Comparison of ENCODE assay signal across 22 cellular contexts in the genomic region with DNA sequence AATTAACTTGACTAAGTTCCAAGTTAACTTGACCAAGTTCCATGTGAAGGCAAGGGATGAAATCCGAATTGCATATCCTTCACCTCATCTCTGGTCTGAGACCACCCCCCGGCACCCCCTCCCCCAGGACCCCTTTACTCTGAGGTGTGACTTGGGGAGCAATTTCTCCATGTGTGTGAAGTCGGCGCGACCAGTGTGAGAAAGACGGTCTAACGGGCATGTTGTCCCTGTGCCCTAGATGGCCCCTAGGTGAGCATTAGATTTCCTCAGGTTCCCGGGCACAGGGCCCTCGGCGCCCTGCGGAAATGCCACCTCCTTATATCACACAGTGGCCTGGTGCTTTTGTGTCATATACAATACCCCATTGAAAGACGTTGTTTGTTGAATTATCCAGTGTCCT.
DNase-seq lines count a peak whose midpoint lies in the region; ATAC-seq and TF ChIP-seq lines count a peak whose summit lies in the region.
"Had no signal": no experiment of that assay in that cellular context is flagged by ENCODE, and none has a peak within 500 bp of the region (broad histone marks: within the 10 kb centered on the region; RNA-seq: fewer than 3 reads in every experiment).

No MANE protein-coding gene starts in this region.

- peak overlapping the region; percentile 60; the same call in 1 of the 2 replicates for H3K4me2 ChIP-seq in OCI-LY3 (ENCODE audit: low read length)
- no peak overlapping the region for H3K4me2 ChIP-seq in mesenchymal stem cell (ENCODE audit: low read length, poor library complexity, severe bottlenecking)

- no peak overlapping the region for H4K91ac ChIP-seq in mesenchymal stem cell (ENCODE audit: low read length)

- H2AFZ ChIP-seq in OCI-LY3 (ENCODE audit: low read depth, low read length) (no peak overlapping the region), mesenchymal stem cell (ENCODE audit: low read depth, low read length) (no peak overlapping the region)

- H3K27me3 ChIP-seq in left ventricle myocardium inferior (ENCODE audit: low read depth), result no peaks in the 10 kb centered on the region
- no peaks in the 10 kb centered on the region for H3K27me3 ChIP-seq in OCI-LY3 (ENCODE audit: low read depth, low read length)
- H3K27me3 ChIP-seq in mesenchymal stem cell (ENCODE audit: control insufficient read depth in 1 of 2, insufficient read depth in 1 of 2, low read length in 2 of 2), result no peaks in the 10 kb centered on the region
- no peaks in the 10 kb centered on the region for H3K27me3 ChIP-seq in subcutaneous abdominal adipose tissue (ENCODE audit: control insufficient read depth in 5 of 5, insufficient read depth in 4 of 5, low read length in 5 of 5)
- H3K27me3 ChIP-seq in breast epithelium, result no peaks in the 10 kb centered on the region
- H3K27me3 ChIP-seq: ascending aorta, pancreas, thyroid gland had no signal

- no peak overlapping the region for H3K23ac ChIP-seq in mesenchymal stem cell (ENCODE audit: low read length in 2 of 2)

- H3K4ac ChIP-seq in mesenchymal stem cell (ENCODE audit: low read depth in 1 of 2, low read length in 2 of 2), result no peak overlapping the region

- no peak overlapping the region for H3K4me3 Mint-ChIP-seq in T-helper 2 cell treated with Interferon-gamma antibody and Interleukin-4, amounts not matched to agents 5 μg/mL and 100 μg/mL, for 36 hours
- H3K4me3 Mint-ChIP-seq: activated CD4-positive, alpha-beta memory T cell treated with anti-CD3 and anti-CD28 coated beads for 36 hours; activated naive CD4-positive, alpha-beta T cell treated with anti-CD3 and anti-CD28 coated beads, Interleukin-2, amount 50 U/mL, for 24 hours; activated T-helper 1 cell treated with anti-CD3 and anti-CD28 coated beads, Interleukin-12 subunit alpha, Interleukin-12 subunit beta, Interleukin-2, Interleukin-4 antibody, amounts not matched to agents 30 ng/mL and 10 ng/mL and 1 ng/mL, durations not matched to agents 14 hours and 24 hours and 36 hours; CD4-positive, alpha-beta memory T cell; endodermal cell; nephron progenitor cell; stimulated activated naive CD8-positive, alpha-beta T cell treated with anti-CD3 and anti-CD28 coated beads, Interleukin-15, amount 100 ng/mL, for 72 hours had no signal

- no peak overlapping the region for H2BK15ac ChIP-seq in mesenchymal stem cell (ENCODE audit: low read depth, poor library complexity, severe bottlenecking)

- no peaks in the 10 kb centered on the region for H4K20me1 ChIP-seq in OCI-LY3 (ENCODE audit: insufficient read depth, low read length)

- no peak overlapping the region for H4K8ac ChIP-seq in mesenchymal stem cell (ENCODE audit: low read length)

- 96% methylated on average over 12 of the region's 12 CpGs for WGBS in mesenchymal stem cell

- H3K27ac ChIP-seq in left ventricle myocardium inferior (replicated peaks) (no peak overlapping the region), OCI-LY3 (ENCODE audit: low read length) (no peak overlapping the region), mesenchymal stem cell (ENCODE audit: low read length, poor library complexity, severe bottlenecking) (peak overlapping the region; percentile 9), subcutaneous abdominal adipose tissue (ENCODE audit: low read depth, low read length) (peak overlapping the region; percentile 83), breast epithelium (no peak overlapping the region)
- H3K27ac ChIP-seq: pancreas, thyroid gland had no signal

- intact Hi-C loops in cardiac septum (cut with DNase I), result loop anchor here (2.0 to 10.0 kb wide), 5 partner anchors 266 to 769 kb away; no protein-coding TSS in a partner anchor
- intact Hi-C loops in left ventricle myocardium inferior (cut with micrococcal nuclease), result loop anchor here (5.0 to 10.0 kb wide), 3 partner anchors 106 to 739 kb away; no protein-coding TSS in a partner anchor
- intact Hi-C loops in breast epithelium (cut with DNase I; ENCODE audit: low total_unique reads), result no loop called here

- TF ChIP-seq CTCF in left ventricle myocardium inferior (IDR thresholded peaks at IDR 0.05; ENCODE audit: borderline replicate concordance), result no peak
- TF ChIP-seq CTCF in OCI-LY3 (IDR thresholded peaks at IDR 0.05; ENCODE audit: low read depth, low read length), result no peak
- no peak for TF ChIP-seq CTCF in breast epithelium (IDR thresholded peaks at IDR 0.05)

- no peak overlapping the region for H3K14ac ChIP-seq in mesenchymal stem cell (ENCODE audit: low read length in 2 of 2)

- H2BK5ac ChIP-seq in mesenchymal stem cell (ENCODE audit: low read depth, low read length, poor library complexity, severe bottlenecking), result no peak overlapping the region

- no peaks in the 10 kb centered on the region for H3K4me1 Mint-ChIP-seq in T-helper 2 cell treated with Interferon-gamma antibody and Interleukin-4, amounts not matched to agents 5 μg/mL and 100 μg/mL, for 36 hours (ENCODE audit: low read depth)
- H3K4me1 Mint-ChIP-seq: activated naive CD4-positive, alpha-beta T cell treated with anti-CD3 and anti-CD28 coated beads, Interleukin-2, amount 50 U/mL, for 24 hours had no signal

- ATAC-seq in HG02623 (IDR thresholded peaks at IDR 0.05; ENCODE audit: unreplicated experiment), result no peak

- no peak overlapping the region for H2BK12ac ChIP-seq in mesenchymal stem cell (ENCODE audit: low read length in 2 of 2)

- no peak overlapping the region for H2BK120ac ChIP-seq in mesenchymal stem cell (ENCODE audit: low read depth, low read length)

- H3K9me3 ChIP-seq in left ventricle myocardium inferior (replicated peaks) (peaks cover 8% of the 10 kb centered on the region), OCI-LY3 (ENCODE audit: insufficient read depth, low read length) (no peaks in the 10 kb centered on the region; the same call in 1 of the 2 replicates), mesenchymal stem cell (ENCODE audit: control insufficient read depth, low read length) (peaks cover 7% of the 10 kb centered on the region), subcutaneous abdominal adipose tissue (ENCODE audit: control insufficient read depth in 5 of 5, low read length in 5 of 5) (peaks cover 0 to 6% (median 4%) of the 10 kb centered on the region in 5 donors), breast epithelium (no peaks in the 10 kb centered on the region)
- H3K9me3 ChIP-seq: HAP-1, mucosa of descending colon, pancreas, thyroid gland had no signal

- H3K79me1 ChIP-seq in mesenchymal stem cell (replicated peaks; ENCODE audit: low read length, poor library complexity, severe bottlenecking), result peaks cover 33% of the 10 kb centered on the region

- H3K27ac Mint-ChIP-seq in T-helper 2 cell treated with Interferon-gamma antibody and Interleukin-4, amounts not matched to agents 5 μg/mL and 100 μg/mL, for 36 hours, result no peak overlapping the region
- H3K27ac Mint-ChIP-seq: activated CD4-positive, alpha-beta memory T cell treated with anti-CD3 and anti-CD28 coated beads for 36 hours; activated naive CD4-positive, alpha-beta T cell treated with anti-CD3 and anti-CD28 coated beads, Interleukin-2, amount 50 U/mL, for 24 hours; activated T-helper 1 cell treated with anti-CD3 and anti-CD28 coated beads, Interleukin-12 subunit alpha, Interleukin-12 subunit beta, Interleukin-2, Interleukin-4 antibody, amounts not matched to agents 30 ng/mL and 10 ng/mL and 1 ng/mL, durations not matched to agents 14 hours and 24 hours and 36 hours; endodermal cell; nephron progenitor cell; stimulated activated naive CD8-positive, alpha-beta T cell treated with anti-CD3 and anti-CD28 coated beads, Interleukin-15, amount 100 ng/mL, for 72 hours had no signal

- H3K36me3 Mint-ChIP-seq in T-helper 2 cell treated with Interferon-gamma antibody and Interleukin-4, amounts not matched to agents 5 μg/mL and 100 μg/mL, for 36 hours (ENCODE audit: low read depth), result peaks cover 2% of the 10 kb centered on the region

- peaks cover 8% of the 10 kb centered on the region for H3K36me3 ChIP-seq in left ventricle myocardium inferior
- peaks cover 8% of the 10 kb centered on the region for H3K36me3 ChIP-seq in OCI-LY3 (replicated peaks; ENCODE audit: low read depth, low read length)
- peaks cover 12 to 46% of the 10 kb centered on the region in 2 experiments for H3K36me3 ChIP-seq in mesenchymal stem cell (ENCODE audit: control insufficient read depth in 1 of 2, insufficient read depth in 2 of 2, low read depth in 1 of 2, low read length in 2 of 2)
- H3K36me3 ChIP-seq in subcutaneous abdominal adipose tissue (ENCODE audit: control insufficient read depth in 5 of 5, insufficient read depth in 5 of 5, low read length in 5 of 5), result peaks cover 5 to 37% (median 10%) of the 10 kb centered on the region in 5 donors
- H3K36me3 ChIP-seq in breast epithelium, result no peaks in the 10 kb centered on the region
- H3K36me3 ChIP-seq: pancreas had no signal

- H3K4me3 ChIP-seq in left ventricle myocardium inferior (no peak overlapping the region), OCI-LY3 (ENCODE audit: low read length) (no peak overlapping the region), mesenchymal stem cell (ENCODE audit: insufficient read depth in 1 of 2, low read depth in 1 of 2, low read length in 2 of 2) (no peak overlapping the region), subcutaneous abdominal adipose tissue (ENCODE audit: low read depth in 1 of 5, low read length in 5 of 5) (no peak overlapping the region), breast epithelium (no peak overlapping the region)
- H3K4me3 ChIP-seq: ascending aorta, HAP-1, lung, mucosa of descending colon, pancreas, thyroid gland had no signal

- H3K18ac ChIP-seq in mesenchymal stem cell (ENCODE audit: low read depth in 1 of 2, low read length in 2 of 2), result no peak overlapping the region

- no peak for TF ChIP-seq POLR2A in breast epithelium (IDR thresholded peaks at IDR 0.05)

- no peaks in the 10 kb centered on the region for H3K79me2 ChIP-seq in OCI-LY3 (ENCODE audit: low read length)

- H3K9ac ChIP-seq in OCI-LY3 (ENCODE audit: low read length) (no peak overlapping the region), mesenchymal stem cell (ENCODE audit: low read length) (peak overlapping the region; percentile 27), subcutaneous abdominal adipose tissue (ENCODE audit: low read length in 5 of 5) (peak overlapping the region in 2 of 5 donors; percentile 37 to 53)

- DNase-seq in cardiac septum (ENCODE audit: low spot score) (peak; percentile 55), left ventricle myocardium inferior (no peak), mesenchymal stem cell (no peak), breast epithelium (ENCODE audit: low spot score in 2 of 2) (no peak)
- DNase-seq in T-helper 2 cell treated with Interferon-gamma antibody and Interleukin-4, amounts not matched to agents 5 μg/mL and 100 μg/mL, for 36 hours (ENCODE audit: low spot score), result no peak
- DNase-seq: SIG-M5 had no signal

- H3K27me3 Mint-ChIP-seq in T-helper 2 cell treated with Interferon-gamma antibody and Interleukin-4, amounts not matched to agents 5 μg/mL and 100 μg/mL, for 36 hours (ENCODE audit: low read depth), result no peaks in the 10 kb centered on the region
- H3K27me3 Mint-ChIP-seq: activated CD4-positive, alpha-beta memory T cell treated with anti-CD3 and anti-CD28 coated beads for 36 hours; activated naive CD4-positive, alpha-beta T cell treated with anti-CD3 and anti-CD28 coated beads, Interleukin-2, amount 50 U/mL, for 24 hours; CD4-positive, alpha-beta memory T cell; stimulated activated naive CD8-positive, alpha-beta T cell treated with anti-CD3 and anti-CD28 coated beads, Interleukin-15, amount 100 ng/mL, for 72 hours had no signal

- no peak overlapping the region for H2AK5ac ChIP-seq in mesenchymal stem cell (ENCODE audit: low read length, severe bottlenecking)

- peaks cover 6% of the 10 kb centered on the region for H3K9me3 Mint-ChIP-seq in T-helper 2 cell treated with Interferon-gamma antibody and Interleukin-4, amounts not matched to agents 5 μg/mL and 100 μg/mL, for 36 hours
- H3K9me3 Mint-ChIP-seq: activated naive CD4-positive, alpha-beta T cell treated with anti-CD3 and anti-CD28 coated beads, Interleukin-2, amount 50 U/mL, for 24 hours had no signal

- H3K4me1 ChIP-seq in left ventricle myocardium inferior, result peaks cover 75% of the 10 kb centered on the region
- H3K4me1 ChIP-seq in OCI-LY3 (ENCODE audit: low read length), result peaks cover 34% of the 10 kb centered on the region
- peaks cover 26% of the 10 kb centered on the region for H3K4me1 ChIP-seq in mesenchymal stem cell (ENCODE audit: control insufficient read depth, insufficient read depth, low read depth, low read length)
- peaks cover 6 to 58% (median 42%) of the 10 kb centered on the region in 5 donors for H3K4me1 ChIP-seq in subcutaneous abdominal adipose tissue (ENCODE audit: control insufficient read depth in 5 of 5, insufficient read depth in 5 of 5, low read length in 5 of 5)
- peaks cover 3% of the 10 kb centered on the region in 2 donors for H3K4me1 ChIP-seq in breast epithelium
- H3K4me1 ChIP-seq: pancreas had no signal

Comparison
In these comparisons a context has a peak if more than half of its experiments do, and no peak if none do; other contexts are left out.
1. H3K27ac ChIP-seq: peak in mesenchymal stem cell (single experiment) and subcutaneous abdominal adipose tissue (single experiment); none in left ventricle myocardium inferior (single experiment), OCI-LY3 (single experiment) and breast epithelium (0 of 2).